In the genomic region with DNA sequence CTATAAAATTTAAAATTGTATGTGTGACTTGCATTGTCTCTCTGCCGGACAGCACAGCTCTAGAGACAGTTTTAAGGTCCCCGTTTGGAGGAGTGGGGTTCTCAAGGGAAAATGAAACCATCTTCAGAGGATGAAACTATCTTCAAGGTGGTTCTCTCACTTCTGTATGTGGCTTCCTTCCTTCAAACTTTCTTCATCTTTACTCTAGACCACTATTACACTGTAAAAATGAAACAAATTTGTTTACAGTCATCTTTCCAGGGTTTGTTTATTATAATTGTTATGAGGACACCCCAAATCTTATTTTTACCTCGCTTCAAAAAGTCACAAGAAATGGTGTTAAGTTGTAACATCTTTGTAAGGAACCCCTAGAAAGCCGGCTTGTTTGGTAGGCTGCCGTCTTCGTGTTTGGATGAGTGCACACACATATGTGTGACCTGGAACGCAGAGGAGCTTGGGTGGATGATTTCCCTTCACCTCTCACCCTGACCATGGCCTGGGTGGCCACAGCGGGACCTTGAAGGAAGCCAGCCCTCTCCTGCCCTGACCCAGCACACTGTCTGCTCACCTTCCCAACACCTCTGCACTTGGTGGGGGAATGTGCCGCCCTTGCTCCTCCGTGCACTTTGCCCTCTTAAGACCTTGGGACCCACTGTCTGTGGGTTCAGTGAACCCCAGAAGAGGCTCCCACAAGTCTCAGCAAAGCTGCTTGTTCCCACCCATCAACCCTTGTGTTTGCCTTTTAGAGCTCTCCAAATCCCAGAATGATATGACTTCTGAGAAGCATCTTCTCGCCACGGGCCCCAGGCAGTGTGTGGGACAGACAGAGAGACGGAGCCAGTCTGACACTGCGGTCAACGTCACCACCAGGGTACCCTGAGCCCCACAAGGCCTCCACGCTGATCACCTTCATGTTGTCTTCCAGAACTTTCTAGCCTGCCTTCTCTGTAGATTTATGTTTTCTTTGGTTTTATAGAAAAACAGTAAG, we compare ENCODE assay signal across 1 cellular context.
TF ChIP-seq lines count a peak whose summit lies in the region.

No MANE protein-coding gene starts in this region.

TF ChIP-seq in HCT116, 20 proteins besides CTCF, POLR2A, EP300 and RAD21 (continued from another document):
- TF ChIP-seq TCF7L2 (IDR thresholded peaks at IDR 0.05; ENCODE audit: borderline replicate concordance, extremely low read depth, insufficient read depth, insufficient read length), result no peak
- TF ChIP-seq SP1 (IDR thresholded peaks at IDR 0.05; ENCODE audit: low read depth), result no peak
- TF ChIP-seq MAX (IDR thresholded peaks at IDR 0.05), result no peak
- TF ChIP-seq CEBPB (IDR thresholded peaks at IDR 0.05; ENCODE audit: low read depth), result no peak
- TF ChIP-seq, protein P1, sequence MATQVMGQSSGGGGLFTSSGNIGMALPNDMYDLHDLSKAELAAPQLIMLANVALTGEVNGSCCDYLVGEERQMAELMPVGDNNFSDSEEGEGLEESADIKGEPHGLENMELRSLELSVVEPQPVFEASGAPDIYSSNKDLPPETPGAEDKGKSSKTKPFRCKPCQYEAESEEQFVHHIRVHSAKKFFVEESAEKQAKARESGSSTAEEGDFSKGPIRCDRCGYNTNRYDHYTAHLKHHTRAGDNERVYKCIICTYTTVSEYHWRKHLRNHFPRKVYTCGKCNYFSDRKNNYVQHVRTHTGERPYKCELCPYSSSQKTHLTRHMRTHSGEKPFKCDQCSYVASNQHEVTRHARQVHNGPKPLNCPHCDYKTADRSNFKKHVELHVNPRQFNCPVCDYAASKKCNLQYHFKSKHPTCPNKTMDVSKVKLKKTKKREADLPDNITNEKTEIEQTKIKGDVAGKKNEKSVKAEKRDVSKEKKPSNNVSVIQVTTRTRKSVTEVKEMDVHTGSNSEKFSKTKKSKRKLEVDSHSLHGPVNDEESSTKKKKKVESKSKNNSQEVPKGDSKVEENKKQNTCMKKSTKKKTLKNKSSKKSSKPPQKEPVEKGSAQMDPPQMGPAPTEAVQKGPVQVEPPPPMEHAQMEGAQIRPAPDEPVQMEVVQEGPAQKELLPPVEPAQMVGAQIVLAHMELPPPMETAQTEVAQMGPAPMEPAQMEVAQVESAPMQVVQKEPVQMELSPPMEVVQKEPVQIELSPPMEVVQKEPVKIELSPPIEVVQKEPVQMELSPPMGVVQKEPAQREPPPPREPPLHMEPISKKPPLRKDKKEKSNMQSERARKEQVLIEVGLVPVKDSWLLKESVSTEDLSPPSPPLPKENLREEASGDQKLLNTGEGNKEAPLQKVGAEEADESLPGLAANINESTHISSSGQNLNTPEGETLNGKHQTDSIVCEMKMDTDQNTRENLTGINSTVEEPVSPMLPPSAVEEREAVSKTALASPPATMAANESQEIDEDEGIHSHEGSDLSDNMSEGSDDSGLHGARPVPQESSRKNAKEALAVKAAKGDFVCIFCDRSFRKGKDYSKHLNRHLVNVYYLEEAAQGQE (IDR thresholded peaks at IDR 0.05; ENCODE audit: low read depth), result no peak
